ENCODE assay signal across 16 cellular contexts in genomic region chr13:101552797-101553196, GRCh38.
DNase-seq lines count a peak whose midpoint lies in the region; ATAC-seq and TF ChIP-seq lines count a peak whose summit lies in the region.
"Had no signal": no experiment of that assay in that cellular context is flagged by ENCODE, and none has a peak within 500 bp of the region (broad histone marks: within the 10 kb centered on the region; RNA-seq: fewer than 3 reads in every experiment).

No MANE protein-coding gene starts in this region.

- H3K9ac ChIP-seq in adipocyte (ENCODE audit: low read length) = peak overlapping the region; percentile 41

- peak overlapping the region; percentile 58 for H3K4me3 ChIP-seq in adipocyte (ENCODE audit: low read length)
- H3K4me3 ChIP-seq in fibroblast of the aortic adventitia (ENCODE audit: low read depth, low read length) = no peak overlapping the region
- no peak overlapping the region for H3K4me3 ChIP-seq in skeletal muscle cell (ENCODE audit: low read depth, low read length)
- H3K4me3 ChIP-seq: coronary artery, prostate gland, SJSA1 had no signal

- H3K4me1 ChIP-seq in adipocyte (ENCODE audit: control insufficient read depth, insufficient read depth, low read length) = peaks cover 55% of the 10 kb centered on the region
- H3K4me1 ChIP-seq: BE2C, prostate gland had no signal

- H3K9me3 ChIP-seq in adipocyte (ENCODE audit: control insufficient read depth, low read length) = no peaks in the 10 kb centered on the region
- H3K9me3 ChIP-seq: BE2C, prostate gland, SJSA1 had no signal

- TF ChIP-seq CTCF in fibroblast of the aortic adventitia (IDR thresholded peaks at IDR 0.05; ENCODE audit: insufficient read depth, low read length) = no peak

- DNase-seq in GM04503 (ENCODE audit: low read depth) (peak; percentile 47), adipocyte (ENCODE audit: low read depth) (peak; percentile 86), fibroblast of the aortic adventitia (ENCODE audit: low read depth) (peak; percentile 77), skeletal muscle cell (ENCODE audit: low read depth) (peak; percentile 78), anterior cingulate cortex (lab: John Stamatoyannopoulos, UW) (no peak), midbrain (lab: John Stamatoyannopoulos, UW) (no peak)
- no peak for DNase-seq in stimulated activated CD4-positive, alpha-beta T cell treated with anti-CD3 and anti-CD28 coated beads, Interleukin-2, amount 100 ng/mL, for 24 hours
- DNase-seq: activated CD4-positive, alpha-beta T cell treated with anti-CD3 and anti-CD28 coated beads, Interleukin-2, amount 50 U/mL, for 48 hours; activated naive CD8-positive, alpha-beta T cell treated with anti-CD3 and anti-CD28 coated beads, Interleukin-2, amount 50 U/mL, for 24 hours; BE2C; Kasumi-1; NCI-H1417 had no signal

- no peaks in the 10 kb centered on the region for H3K36me3 ChIP-seq in adipocyte (ENCODE audit: control insufficient read depth, insufficient read depth, low read length, severe bottlenecking)
- H3K36me3 ChIP-seq: BE2C, prostate gland, SJSA1 had no signal

- no peaks in the 10 kb centered on the region for H3K27me3 ChIP-seq in adipocyte (replicated peaks; ENCODE audit: control insufficient read depth, insufficient read depth, low read length)
- H3K27me3 ChIP-seq: SJSA1 had no signal

- ATAC-seq in GM21529 (IDR thresholded peaks at IDR 0.05; ENCODE audit: unreplicated experiment) = no peak
- ATAC-seq: activated naive CD8-positive, alpha-beta T cell treated with anti-CD3 and anti-CD28 coated beads, Interleukin-2, amount 50 U/mL, for 24 hours had no signal

Comparison
In these comparisons a context has a peak if more than half of its experiments do, and no peak if none do; other contexts are left out.
1. DNase-seq: peak in GM04503 (single experiment), adipocyte (single experiment), fibroblast of the aortic adventitia (single experiment) and skeletal muscle cell (single experiment); none in anterior cingulate cortex (0 of 58), midbrain (single experiment) and stimulated activated CD4-positive, alpha-beta T cell treated with anti-CD3 and anti-CD28 coated beads, Interleukin-2, amount 100 ng/mL, for 24 hours (0 of 2).